In the genomic region with DNA sequence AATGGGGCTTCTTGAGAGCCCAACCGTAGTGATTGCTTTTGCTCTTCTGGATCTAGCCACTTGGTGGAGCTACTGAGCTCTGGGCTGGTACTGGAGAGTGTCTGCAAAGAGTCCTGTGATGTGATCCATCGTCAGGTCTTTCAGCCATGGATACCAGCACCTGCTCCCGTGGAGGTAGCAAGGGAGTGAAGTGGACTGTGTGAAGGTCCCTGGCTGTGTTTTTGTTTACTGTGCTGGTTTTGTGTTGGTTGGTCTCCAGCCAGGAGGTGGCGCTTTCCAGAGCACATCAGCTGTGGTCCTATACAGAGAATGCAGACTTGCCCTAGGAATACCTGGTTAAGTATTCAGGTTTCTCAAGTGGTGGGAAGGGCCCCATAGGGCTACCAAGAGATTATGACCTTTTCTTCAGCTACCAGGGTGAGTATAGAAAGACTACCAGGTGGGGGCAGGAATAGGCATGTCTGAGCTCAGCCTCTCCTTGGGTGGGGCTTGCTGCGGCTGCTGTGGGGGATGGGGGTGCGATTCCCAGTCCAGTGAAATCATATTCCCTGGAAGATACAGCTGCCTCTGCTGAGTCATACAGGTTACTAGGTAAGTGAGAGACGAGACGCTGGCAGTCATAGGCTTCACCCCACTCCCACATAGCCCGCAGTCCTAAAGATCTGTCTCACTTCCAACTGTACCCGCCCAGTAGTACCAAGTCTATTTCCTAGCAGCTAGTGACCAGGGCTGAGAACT, we compare ENCODE assay signal across 15 cellular contexts.
DNase-seq lines count a peak whose midpoint lies in the region; ATAC-seq, FAIRE-seq and TF ChIP-seq lines count a peak whose summit lies in the region.
"Had no signal": no experiment of that assay in that cellular context is flagged by ENCODE, and none has a peak within 500 bp of the region (broad histone marks: within the 10 kb centered on the region; RNA-seq: fewer than 3 reads in every experiment).

No MANE protein-coding gene starts in this region.

- H3K4me3 ChIP-seq in H1 (ENCODE audit: extremely low read depth in 1 of 4, insufficient read depth in 2 of 4, low read depth in 3 of 4, low read length in 4 of 4) (no peak overlapping the region), colonic mucosa (no peak overlapping the region)
- H3K4me3 ChIP-seq: heart left ventricle, right atrium auricular region had no signal

- CTCF ChIA-PET in H1 (lab: Charles Lee; ENCODE audit: partially characterized antibody), result interaction anchor here (0.6 to 2.4 kb wide), 32 partner anchors 9 to 877 kb away, joined by 3 to 15 read pairs (median 4); no protein-coding TSS in a partner anchor

- H2BK12ac ChIP-seq in H1 (ENCODE audit: low read depth, low read length), result peak overlapping the region; percentile 33; the same call in 1 of the 2 replicates

- no peak for ATAC-seq in HG03108 (IDR thresholded peaks at IDR 0.05; ENCODE audit: unreplicated experiment)
- ATAC-seq: heart left ventricle had no signal

- no peaks in the 10 kb centered on the region for H3K79me2 ChIP-seq in H1 (ENCODE audit: control insufficient read depth in 1 of 2, insufficient read depth in 2 of 2, low read length in 2 of 2)

- no peaks in the 10 kb centered on the region for H3K9me3 Mint-ChIP-seq in type B pancreatic cell

- H4K91ac ChIP-seq in H1 (replicated peaks; ENCODE audit: insufficient read length, low read length), result no peak overlapping the region

- H3K18ac ChIP-seq in H1 (ENCODE audit: extremely low read depth, low read length), result no peak overlapping the region

- no peak overlapping the region for H3K27ac ChIP-seq in H1 (ENCODE audit: low read depth, low read length)
- H3K27ac ChIP-seq in colonic mucosa, result no peak overlapping the region
- H3K27ac ChIP-seq: heart left ventricle, right atrium auricular region had no signal

- no peaks in the 10 kb centered on the region for H3K4me1 Mint-ChIP-seq in type B pancreatic cell (ENCODE audit: unreplicated experiment)

- H3K9ac ChIP-seq in H1 (replicated peaks in 1 of 4; ENCODE audit: extremely low read depth in 1 of 4, low read depth in 3 of 4, low read length in 3 of 4) (no peak overlapping the region), colonic mucosa (ENCODE audit: low read depth in 2 of 2, low read length in 2 of 2) (no peak overlapping the region)

- no peak overlapping the region for H3K23ac ChIP-seq in H1 (ENCODE audit: insufficient read length)

- H3K36me3 Mint-ChIP-seq in type B pancreatic cell, result no peaks in the 10 kb centered on the region

- peak overlapping the region; percentile 33; the same call in 1 of the 2 replicates for H2AFZ ChIP-seq in H1 (ENCODE audit: low read length)

- POLR2A ChIA-PET in H1 (lab: Charles Lee; ENCODE audit: partially characterized antibody), result no interaction called here

- TF ChIP-seq CTCF in H1 (IDR thresholded peaks at IDR 0.05; ENCODE audit: control extremely low read depth in 1 of 3, insufficient read depth in 1 of 3, low read depth in 1 of 3, low read length in 3 of 3), result peak; percentile 33 to 78 (median 50)
- peak; percentile 24 for TF ChIP-seq CTCF in type B pancreatic cell (conservative IDR thresholded peaks at IDR 0.05)
- TF ChIP-seq CTCF in colonic mucosa (IDR thresholded peaks at IDR 0.05), result no peak

- no peak overlapping the region for H3K4ac ChIP-seq in H1 (replicated peaks; ENCODE audit: insufficient read length, low read depth, low read length)

- H3K27ac Mint-ChIP-seq in type B pancreatic cell, result no peak overlapping the region
- H3K27ac Mint-ChIP-seq: activated T-helper 2 cell treated with anti-CD3 and anti-CD28 coated beads, Interferon-gamma antibody, Interleukin-2, Interleukin-4, amounts not matched to agents 10 μg/mL and 5 μg/mL and 100 μg/mL, durations not matched to agents 14 hours and 24 hours and 36 hours had no signal

- FAIRE-seq in H1 (lab: Jason Lieb, UNC), result peak; percentile 36
- FAIRE-seq: A204.1 had no signal

- no peaks in the 10 kb centered on the region for H3K79me1 ChIP-seq in H1 (ENCODE audit: low read depth, low read length)

- H3K14ac ChIP-seq in H1 (ENCODE audit: insufficient read length), result no peak overlapping the region

- no peaks in the 10 kb centered on the region for H3K27me3 Mint-ChIP-seq in type B pancreatic cell

- peak; percentile 3 for DNase-seq in NCI-H748 (lab: John Stamatoyannopoulos, UW; ENCODE audit: unreplicated experiment)
- no peak for DNase-seq in NCI-H748 treated with DMSO at 0.1 percent for 48 hours (lab: John Stamatoyannopoulos, UW)
- DNase-seq in NCI-H226, result peak; percentile 77
- DNase-seq in H1 (ENCODE audit: low read depth in 1 of 2, low spot score in 2 of 2), result peak; percentile 31 to 78
- no peak for DNase-seq in type B pancreatic cell (ENCODE audit: extremely low spot score, unreplicated experiment)
- DNase-seq in NCI-H1048 (lab: John Stamatoyannopoulos, UW), result no peak
- no peak for DNase-seq in colonic mucosa
- DNase-seq: GDM1, heart left ventricle, NCI-H2029, RPMI8226 had no signal

- no peaks in the 10 kb centered on the region for H4K20me1 ChIP-seq in H1 (replicated peaks in 1 of 2; ENCODE audit: control insufficient read depth in 1 of 2, insufficient read depth in 2 of 2, low read length in 2 of 2)

- intact Hi-C loops in colonic mucosa (cut with DNase I), result no loop called here

- H3K36me3 ChIP-seq in H1 (ENCODE audit: control insufficient read depth in 2 of 4, insufficient read depth in 4 of 4, low read length in 3 of 4) (no peaks in the 10 kb centered on the region), colonic mucosa (no peaks in the 10 kb centered on the region)
- H3K36me3 ChIP-seq: heart left ventricle, right atrium auricular region had no signal

- no peak overlapping the region for H3K4me2 ChIP-seq in H1 (ENCODE audit: insufficient read depth in 1 of 2, low read depth in 2 of 2, low read length in 2 of 2)

- no peak overlapping the region for H3K56ac ChIP-seq in H1 (replicated peaks; ENCODE audit: insufficient read length, low read depth, low read length)

- H3K4me3 Mint-ChIP-seq in type B pancreatic cell, result no peak overlapping the region

- H3K9me3 ChIP-seq in H1 (ENCODE audit: insufficient read depth in 2 of 2, low read depth in 1 of 2, low read length in 1 of 2), result no peaks in the 10 kb centered on the region
- no peaks in the 10 kb centered on the region for H3K9me3 ChIP-seq in colonic mucosa

- no peak overlapping the region for H2AK5ac ChIP-seq in H1 (ENCODE audit: low read depth, low read length)

- H3K27me3 ChIP-seq in H1 (replicated peaks in 1 of 4; ENCODE audit: control insufficient read depth in 3 of 4, extremely low read depth in 1 of 4, insufficient read depth in 3 of 4, low read length in 3 of 4), result no peaks in the 10 kb centered on the region
- H3K27me3 ChIP-seq in colonic mucosa, result no peaks in the 10 kb centered on the region
- H3K27me3 ChIP-seq: heart left ventricle, right atrium auricular region had no signal

- H3K23me2 ChIP-seq in H1 (ENCODE audit: low read depth, low read length), result no peaks in the 10 kb centered on the region

- no peaks in the 10 kb centered on the region; a peak in 3 of 7 replicates for H3K4me1 ChIP-seq in H1 (replicated peaks in 1 of 4; ENCODE audit: control insufficient read depth in 3 of 4, insufficient read depth in 4 of 4, low read length in 3 of 4)
- no peaks in the 10 kb centered on the region for H3K4me1 ChIP-seq in colonic mucosa
- H3K4me1 ChIP-seq: heart left ventricle, right atrium auricular region had no signal

- WGBS in H1 (ENCODE audit: extremely low coverage in 1 of 2, insufficient coverage in 1 of 2, insufficient read length in 1 of 2, insufficient replicate concordance in 2 of 2, low coverage in 1 of 2, low lambda C conversion rate in 2 of 2, missing lambda C conversion rate in 1 of 2), 2 experiments, result 85% methylated on average over 10 of the region's 10 CpGs; no CpG with 5 or more reads in 1 of the 2 experiments

- no peak overlapping the region for H2BK20ac ChIP-seq in H1 (ENCODE audit: low read length)

- no peak overlapping the region for H2BK120ac ChIP-seq in H1 (replicated peaks; ENCODE audit: low read depth, low read length)

- peak; percentile 52 to 58 for TF ChIP-seq RAD21 in H1 (IDR thresholded peaks at IDR 0.05 in 1 of 2, conservative IDR thresholded peaks at IDR 0.05 in 1 of 2; ENCODE audit: low read depth in 2 of 2, low read length in 2 of 2)

- TF ChIP-seq POLR2A in H1 (IDR thresholded peaks at IDR 0.05; ENCODE audit: control extremely low read depth in 1 of 2, low read depth in 2 of 2, low read length in 2 of 2), result no peak

- no peak overlapping the region for H2BK15ac ChIP-seq in H1 (ENCODE audit: low read length)

- H2BK5ac ChIP-seq in H1 (ENCODE audit: low read depth, low read length), result peak overlapping the region; percentile 6; the same call in 1 of the 2 replicates

- H4K5ac ChIP-seq in H1 (ENCODE audit: insufficient read length, low read depth, low read length), result no peak overlapping the region

- TF ChIP-seq EP300 in H1 (IDR thresholded peaks at IDR 0.05; ENCODE audit: borderline replicate concordance in 1 of 2, low read depth in 2 of 2, low read length in 2 of 2), result no peak

- peak overlapping the region; percentile 62; the same call in 1 of the 2 replicates for H4K8ac ChIP-seq in H1 (ENCODE audit: extremely low read depth, insufficient read depth, low read length)

TF ChIP-seq in H1, 55 proteins besides CTCF, POLR2A, EP300 and RAD21:
- TF ChIP-seq TAF1 (IDR thresholded peaks at IDR 0.05; ENCODE audit: low read depth, low read length), result no peak
- 0 out of 2 replicates have a peak, but pooled peaks have one; percentile 26 for TF ChIP-seq YY1 (IDR thresholded peaks at IDR 0.05; ENCODE audit: low read depth, low read length)

Comparison
In these comparisons a context has a peak if more than half of its experiments do, and no peak if none do; other contexts are left out.
1. DNase-seq: peak in NCI-H748 (single experiment), NCI-H226 (single experiment) and H1 (2 of 2); none in NCI-H748 treated with DMSO at 0.1 percent for 48 hours (single experiment), type B pancreatic cell (single experiment), NCI-H1048 (single experiment) and colonic mucosa (single experiment).